Comparison of ENCODE assay signal across 9 cellular contexts in genomic region chr5:140372971-140373487, GRCh38. TPM values are rescaled to one million over a fixed set of nuclear protein-coding genes. Genes with fewer than 3 reads are reported as not detected.
DNase-seq lines count a peak whose midpoint lies in the region; ATAC-seq, FAIRE-seq and TF ChIP-seq lines count a peak whose summit lies in the region.
"Had no signal": no experiment of that assay in that cellular context is flagged by ENCODE, and none has a peak within 500 bp of the region (broad histone marks: within the 10 kb centered on the region; RNA-seq: fewer than 3 reads in every experiment).

No MANE protein-coding gene starts in this region.

- no TSS peak for BruUV-seq in Calu3 (replicated peaks; lab: Mats Ljungman, UMichigan)

- intact Hi-C loops in Calu3 (cut with micrococcal nuclease; ENCODE audit: unreplicated experiment) (loop anchor here (2.0 to 5.0 kb wide), 2 partner anchors 260 to 344 kb away; partner anchors contain the start of gene CD14), testis (cut with DNase I; ENCODE audit: low total_unique reads) (loop anchor here (10.0 kb wide), 1 partner anchor 342 kb away; no protein-coding TSS in a partner anchor)

- FAIRE-seq in H54 (lab: Jason Lieb, UNC): peak; percentile 64

- peak overlapping the region; percentile 5 for H3K9ac ChIP-seq in mucosa of stomach (ENCODE audit: low read length)

- H3K27ac ChIP-seq in testis: no peak overlapping the region

- H3K4me1 ChIP-seq in mucosa of stomach (ENCODE audit: control insufficient read depth, insufficient read depth, low read length) (no peaks in the 10 kb centered on the region), testis (peaks cover 7% of the 10 kb centered on the region)

- H3K4me3 ChIP-seq in mucosa of stomach (ENCODE audit: low read length) (no peak overlapping the region), testis (no peak overlapping the region)

- H3K27ac Mint-ChIP-seq in Calu3 (ENCODE audit: unreplicated experiment): peak overlapping the region; percentile 31
- no peak overlapping the region for H3K27ac Mint-ChIP-seq in activated CD8-positive, alpha-beta memory T cell treated with anti-CD3 and anti-CD28 coated beads, Interleukin-2, amount 10 ng/mL, durations not matched to agents 7 days and 5 days

- CTCF ChIA-PET in Calu3 (lab: Charles Lee): interaction anchor here (0.5 to 1.6 kb wide), 23 partner anchors 9 to 347 kb away, joined by 3 to 8 read pairs (median 4); partner anchors contain the start of genes HARS1, HARS2, HBEGF and IK
- CTCF ChIA-PET in activated CD8-positive, alpha-beta memory T cell treated with anti-CD3 and anti-CD28 coated beads, Interleukin-2, amount 10 ng/mL, durations not matched to agents 7 days and 5 days (lab: Charles Lee): interaction anchor here (0.7 to 3.9 kb wide), 48 partner anchors 9 to 353 kb away, joined by 3 to 34 read pairs (median 4); partner anchors contain the start of genes ANKHD1, CD14, EIF4EBP3 and HARS1

- H3K9me3 ChIP-seq in mucosa of stomach (ENCODE audit: control insufficient read depth, low read length) (no peaks in the 10 kb centered on the region), testis (no peaks in the 10 kb centered on the region)

- no peaks in the 10 kb centered on the region for H3K9me3 Mint-ChIP-seq in Calu3 (ENCODE audit: low read depth, unreplicated experiment)
- no peaks in the 10 kb centered on the region for H3K9me3 Mint-ChIP-seq in activated CD8-positive, alpha-beta memory T cell treated with anti-CD3 and anti-CD28 coated beads, Interleukin-2, amount 10 ng/mL, durations not matched to agents 7 days and 5 days (ENCODE audit: low read depth)

- DNase-seq in Calu3: peak; percentile 79
- DNase-seq in H54 (ENCODE audit: insufficient read length, low spot score): peak; percentile 65
- DNase-seq in NCI-H524 (lab: John Stamatoyannopoulos, UW): peak; percentile 28 to 76
- DNase-seq in activated CD8-positive, alpha-beta memory T cell treated with anti-CD3 and anti-CD28 coated beads, Interleukin-2, amount 10 ng/mL, durations not matched to agents 7 days and 5 days: peak; percentile 58
- DNase-seq in fibroblast of gingiva (ENCODE audit: low read depth): peak; percentile 69
- DNase-seq in testis: peak; percentile 80
- no peak for DNase-seq in NCI-H2107 treated with DMSO at 0.1 percent for 48 hours (lab: John Stamatoyannopoulos, UW; ENCODE audit: unreplicated experiment)

- 25 to 28% methylated on average over 2 of the region's 2 CpGs for WGBS in testis, 2 donors

- no peaks in the 10 kb centered on the region for H3K27me3 Mint-ChIP-seq in Calu3 (ENCODE audit: unreplicated experiment)
- no peaks in the 10 kb centered on the region for H3K27me3 Mint-ChIP-seq in activated CD8-positive, alpha-beta memory T cell treated with anti-CD3 and anti-CD28 coated beads, Interleukin-2, amount 10 ng/mL, durations not matched to agents 7 days and 5 days

- no peak for TF ChIP-seq POLR2A in H54 (IDR thresholded peaks at IDR 0.05; ENCODE audit: low read depth, low read length)
- no peak for TF ChIP-seq POLR2A in testis (IDR thresholded peaks at IDR 0.05)

- peaks cover 18% of the 10 kb centered on the region for H3K4me1 Mint-ChIP-seq in Calu3 (ENCODE audit: low read depth, unreplicated experiment)
- H3K4me1 Mint-ChIP-seq in activated CD8-positive, alpha-beta memory T cell treated with anti-CD3 and anti-CD28 coated beads, Interleukin-2, amount 10 ng/mL, durations not matched to agents 7 days and 5 days: peaks cover 5% of the 10 kb centered on the region

- H3K4me3 Mint-ChIP-seq in Calu3 (ENCODE audit: low read depth, unreplicated experiment): no peak overlapping the region
- no peak overlapping the region for H3K4me3 Mint-ChIP-seq in activated CD8-positive, alpha-beta memory T cell treated with anti-CD3 and anti-CD28 coated beads, Interleukin-2, amount 10 ng/mL, durations not matched to agents 7 days and 5 days

- no peaks in the 10 kb centered on the region for H3K27me3 ChIP-seq in mucosa of stomach (ENCODE audit: control insufficient read depth, insufficient read depth, low read length)
- H3K27me3 ChIP-seq in testis: no peaks in the 10 kb centered on the region

- TF ChIP-seq CTCF in Calu3 (IDR thresholded peaks at IDR 0.05; ENCODE audit: unreplicated experiment): peak; percentile 90
- peak; percentile 48 to 82 (median 71) for TF ChIP-seq CTCF in testis (IDR thresholded peaks at IDR 0.05)

- H3K36me3 ChIP-seq in mucosa of stomach (ENCODE audit: control insufficient read depth, insufficient read depth, low read length): no peaks in the 10 kb centered on the region
- H3K36me3 ChIP-seq in testis (ENCODE audit: low read depth, missing control alignments): no peaks in the 10 kb centered on the region

- ATAC-seq in activated CD8-positive, alpha-beta memory T cell treated with anti-CD3 and anti-CD28 coated beads, Interleukin-2, amount 10 ng/mL, durations not matched to agents 7 days and 5 days: peak; percentile 68

- H3K36me3 Mint-ChIP-seq in Calu3 (ENCODE audit: insufficient read depth, unreplicated experiment): no peaks in the 10 kb centered on the region
- H3K36me3 Mint-ChIP-seq in activated CD8-positive, alpha-beta memory T cell treated with anti-CD3 and anti-CD28 coated beads, Interleukin-2, amount 10 ng/mL, durations not matched to agents 7 days and 5 days: no peaks in the 10 kb centered on the region

RNA-seq across cellular contexts. Expression of gene SLC4A9, which starts 13.0 kb away (rescaled TPM):
- total RNA-seq in Calu3 (2022) (0.24 TPM in 1 of 2 replicates, not detected in the other), testis (1 to 10 TPM in 1 of 2 donors, under 1 TPM in 1; 0.81 to 1.2 TPM)
- total RNA-seq in activated CD8-positive, alpha-beta memory T cell treated with anti-CD3 and anti-CD28 coated beads, Interleukin-2, amount 10 ng/mL, durations not matched to agents 7 days and 5 days: under 1 TPM; 0.07 to 0.35 TPM
- 1.2 TPM for polyA plus RNA-seq in testis (ENCODE audit: insufficient read depth, low read depth, low replicate concordance)
- total RNA-seq: T-helper 2 cell treated with Interferon-gamma antibody and Interleukin-4, amounts not matched to agents 100 ng/mL and 5 ng/mL, for 36 hours had no signal

RNA-seq across cellular contexts. Expression of gene HBEGF, which starts 26.6 kb away (rescaled TPM):
- total RNA-seq in Calu3 (2022) (6.4 and 7.2 TPM in 2 replicates), testis (10 to 100 TPM; 23.2 to 23.9 TPM)
- total RNA-seq in activated CD8-positive, alpha-beta memory T cell treated with anti-CD3 and anti-CD28 coated beads, Interleukin-2, amount 10 ng/mL, durations not matched to agents 7 days and 5 days: 10 to 100 TPM; 10.7 to 13.5 TPM
- polyA plus RNA-seq in testis (ENCODE audit: insufficient read depth, low read depth, low replicate concordance): 8.2 TPM

RNA-seq across cellular contexts. Expression of gene ANKHD1, which starts 28.6 kb away (rescaled TPM):
- total RNA-seq in Calu3 (2022) (160 and 167 TPM in 2 replicates), testis (100 to 1,000 TPM; 170 to 172 TPM)
- 100 to 1,000 TPM; 111 to 124 TPM for total RNA-seq in activated CD8-positive, alpha-beta memory T cell treated with anti-CD3 and anti-CD28 coated beads, Interleukin-2, amount 10 ng/mL, durations not matched to agents 7 days and 5 days
- polyA plus RNA-seq in testis (ENCODE audit: insufficient read depth, low read depth, low replicate concordance): 70.0 TPM
